Comparison of ENCODE assay signal across 1 cellular context in genomic region chr2:189285351-189285750, GRCh38.
TF ChIP-seq lines count a peak whose summit lies in the region.

No MANE protein-coding gene starts in this region.

TF ChIP-seq in IMR-90, 13 proteins besides CTCF, POLR2A, EP300 and RAD21:
- TF ChIP-seq CHD1 (IDR thresholded peaks at IDR 0.05; ENCODE audit: low read depth, low read length) = no peak
- TF ChIP-seq SMC3 (IDR thresholded peaks at IDR 0.05; ENCODE audit: low read depth, low read length) = no peak
- no peak for TF ChIP-seq NFE2L2 (IDR thresholded peaks at IDR 0.05; ENCODE audit: low read depth, low read length)
- TF ChIP-seq RCOR1 (IDR thresholded peaks at IDR 0.05; ENCODE audit: insufficient replicate concordance, low read length) = no peak
- no peak for TF ChIP-seq FOS (IDR thresholded peaks at IDR 0.05; ENCODE audit: low read depth, low read length)
- TF ChIP-seq MAZ (IDR thresholded peaks at IDR 0.05; ENCODE audit: borderline replicate concordance, low read depth, low read length) = no peak
- no peak for TF ChIP-seq ELK1 (IDR thresholded peaks at IDR 0.05; ENCODE audit: borderline replicate concordance, low read depth, low read length)
- TF ChIP-seq MXI1 (IDR thresholded peaks at IDR 0.05; ENCODE audit: borderline replicate concordance, low read depth, low read length) = no peak
TF ChIP-seq in IMR-90: peak in this region for 0.
